Comparison of ENCODE assay signal across 8 cellular contexts in genomic region chr6:137870744-137871247, GRCh38.
DNase-seq lines count a peak whose midpoint lies in the region; ATAC-seq and TF ChIP-seq lines count a peak whose summit lies in the region.

No MANE protein-coding gene starts in this region.

- H3K4me1 Mint-ChIP-seq in stimulated activated naive CD8-positive, alpha-beta T cell treated with anti-CD3 and anti-CD28 coated beads, Interleukin-15, amount 100 ng/mL, for 72 hours = peaks cover 22% of the 10 kb centered on the region

- ATAC-seq in GM21786 (IDR thresholded peaks at IDR 0.05; ENCODE audit: unreplicated experiment) = peak; percentile 33
- peak; percentile 62 for ATAC-seq in stimulated activated naive CD8-positive, alpha-beta T cell treated with anti-CD3 and anti-CD28 coated beads, Interleukin-15, amount 100 ng/mL, for 72 hours

- H3K9me3 Mint-ChIP-seq in stimulated activated naive CD8-positive, alpha-beta T cell treated with anti-CD3 and anti-CD28 coated beads, Interleukin-15, amount 100 ng/mL, for 72 hours = no peaks in the 10 kb centered on the region

- TF ChIP-seq POLR2A in erythroblast (IDR thresholded peaks at IDR 0.05; ENCODE audit: low read length) = no peak

- peak overlapping the region; percentile 86 to 93 for H3K4me3 Mint-ChIP-seq in stimulated activated naive CD8-positive, alpha-beta T cell treated with anti-CD3 and anti-CD28 coated beads, Interleukin-15, amount 100 ng/mL, for 72 hours

- peak; percentile 20 for DNase-seq in ELR (ENCODE audit: low read depth)
- peak in 3 of 5 experiments; percentile 41 to 67 (median 60) for DNase-seq in T-helper 2 cell
- peak; percentile 5 to 22 for DNase-seq in erythroblast (lab: John Stamatoyannopoulos, UW)
- DNase-seq in stimulated activated naive CD8-positive, alpha-beta T cell treated with anti-CD3 and anti-CD28 coated beads, Interleukin-15, amount 100 ng/mL, for 72 hours = peak; percentile 40 to 73
- DNase-seq in nucleus accumbens (lab: John Stamatoyannopoulos, UW) = no peak
- DNase-seq in NK-92 (lab: John Stamatoyannopoulos, UW; ENCODE audit: unreplicated experiment) = no peak
- DNase-seq in NCI-H526 (lab: John Stamatoyannopoulos, UW) = no peak

- H3K27me3 Mint-ChIP-seq in stimulated activated naive CD8-positive, alpha-beta T cell treated with anti-CD3 and anti-CD28 coated beads, Interleukin-15, amount 100 ng/mL, for 72 hours = no peaks in the 10 kb centered on the region

- peak overlapping the region; percentile 81 to 91 for H3K27ac Mint-ChIP-seq in stimulated activated naive CD8-positive, alpha-beta T cell treated with anti-CD3 and anti-CD28 coated beads, Interleukin-15, amount 100 ng/mL, for 72 hours

Comparison
In these comparisons a context has a peak if more than half of its experiments do, and no peak if none do; other contexts are left out.
1. DNase-seq: peak in ELR (single experiment), T-helper 2 cell (3 of 5), erythroblast (2 of 2) and stimulated activated naive CD8-positive, alpha-beta T cell treated with anti-CD3 and anti-CD28 coated beads, Interleukin-15, amount 100 ng/mL, for 72 hours (2 of 2); none in nucleus accumbens (0 of 56), NK-92 (single experiment) and NCI-H526 (0 of 2).